24 cellular contexts compared by ENCODE assay signal in the genomic region with DNA sequence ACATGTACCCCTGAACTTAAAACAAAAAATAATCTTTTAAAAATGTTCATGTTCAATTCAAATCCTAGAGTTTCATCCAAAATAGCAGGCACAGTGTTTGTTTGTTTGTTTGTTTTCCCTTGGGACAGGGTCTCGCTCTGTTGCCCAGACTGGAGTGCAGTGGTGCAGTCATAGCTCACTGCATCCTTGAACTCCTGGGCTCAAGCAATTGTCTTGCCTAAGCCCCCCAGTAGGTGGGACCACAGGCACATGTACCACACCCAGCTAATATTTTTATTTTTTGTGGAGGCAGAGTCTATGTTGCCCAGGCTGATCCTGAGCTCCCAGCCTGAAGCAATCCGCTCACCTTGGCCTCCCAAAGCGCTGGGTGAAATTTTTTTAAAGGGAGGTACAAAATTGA.
"Had no signal": no experiment of that assay in that cellular context is flagged by ENCODE, and none has a peak within 500 bp of the region (broad histone marks: within the 10 kb centered on the region; RNA-seq: fewer than 3 reads in every experiment).

No MANE protein-coding gene starts in this region.

- H3K9me3 Mint-ChIP-seq: activated naive CD4-positive, alpha-beta T cell treated with anti-CD3 and anti-CD28 coated beads, Interleukin-2, amount 10 ng/mL, durations not matched to agents 7 days and 5 days; activated naive CD8-positive, alpha-beta T cell treated with anti-CD3 and anti-CD28 coated beads, Interleukin-2, amount 50 U/mL, for 24 hours; central memory CD8-positive, alpha-beta T cell; naive B cell had no signal

- H3K79me2 ChIP-seq: hepatocyte had no signal

- H3K4me2 ChIP-seq: hepatocyte, neural progenitor cell had no signal

- H3K9me3 ChIP-seq: esophagus squamous epithelium, mucosa of descending colon had no signal

- H3K4me1 ChIP-seq: neural progenitor cell had no signal

- H3K4me3 Mint-ChIP-seq: activated naive CD4-positive, alpha-beta T cell treated with anti-CD3 and anti-CD28 coated beads, Interleukin-2, amount 10 ng/mL, durations not matched to agents 7 days and 5 days; activated naive CD8-positive, alpha-beta T cell treated with anti-CD3 and anti-CD28 coated beads, Interleukin-2, amount 50 U/mL, for 24 hours; brain; central memory CD8-positive, alpha-beta T cell; neural progenitor cell had no signal

- H3K9ac ChIP-seq: neural progenitor cell had no signal

- H3K27ac ChIP-seq: esophagus squamous epithelium, hepatocyte, neural progenitor cell had no signal

- ATAC-seq: activated CD4-positive, CD25-positive, alpha-beta regulatory T cell treated with anti-CD3 and anti-CD28 coated beads, Interleukin-2, amount 50 U/mL, for 24 hours; activated naive CD8-positive, alpha-beta T cell treated with anti-CD3 and anti-CD28 coated beads, Interleukin-2, amount 50 U/mL, for 24 hours; mucosa of descending colon had no signal

- H3K36me3 Mint-ChIP-seq: brain, naive B cell, neural progenitor cell had no signal

- H3K27ac Mint-ChIP-seq: activated naive CD4-positive, alpha-beta T cell treated with anti-CD3 and anti-CD28 coated beads, Interleukin-2, amount 10 ng/mL, durations not matched to agents 7 days and 5 days; neural progenitor cell; progenitor cell of endocrine pancreas had no signal

- H2AFZ ChIP-seq: hepatocyte had no signal

- DNase-seq: activated CD4-positive, alpha-beta T cell treated with anti-CD3 and anti-CD28 coated beads, Interleukin-2, amount 50 U/mL, for 1 hour; activated CD8-positive, alpha-beta memory T cell treated with anti-CD3 and anti-CD28 coated beads for 24 hours; activated CD8-positive, alpha-beta memory T cell treated with anti-CD3 and anti-CD28 coated beads, Interleukin-2, amount 50 U/mL, for 48 hours; activated effector memory CD4-positive, alpha-beta T cell treated with Interleukin-2 at 50 U/mL for 16 hours; activated naive CD4-positive, alpha-beta T cell treated with anti-CD3 and anti-CD28 coated beads, Interleukin-2, amount 10 ng/mL, durations not matched to agents 7 days and 5 days; activated naive CD8-positive, alpha-beta T cell treated with anti-CD3 and anti-CD28 coated beads, Interleukin-2, amount 50 U/mL, for 24 hours; anterior cingulate cortex; cortex of kidney; effector CD4-positive, alpha-beta T cell; esophagus squamous epithelium; mesenchymal stem cell; mucosa of descending colon; naive B cell; stimulated activated CD4-positive, alpha-beta T cell treated with anti-CD3 and anti-CD28 coated beads, Interleukin-12 subunit alpha, Interleukin-12 subunit beta, amount 100 ng/mL, for 4 hours; stimulated activated CD4-positive, alpha-beta T cell treated with anti-CD3 and anti-CD28 coated beads, Interleukin-1b, Interleukin-23, amount 100 ng/mL, for 48 hours; stimulated activated CD8-positive, alpha-beta memory T cell treated with anti-CD3 and anti-CD28 coated beads, Interleukin-4, amount 100 ng/mL, for 48 hours; stimulated activated naive CD4-positive, alpha-beta T cell; T1000 had no signal

- H3K36me3 ChIP-seq: esophagus squamous epithelium, neural progenitor cell had no signal

- H3K27me3 ChIP-seq: hepatocyte, neural progenitor cell had no signal

- H3K4me3 ChIP-seq: esophagus squamous epithelium, hepatocyte, mucosa of descending colon, neural progenitor cell had no signal
